In genomic region chr2:63780483-63781155, GRCh38 we compare ENCODE assay signal across 24 cellular contexts.
DNase-seq lines count a peak whose midpoint lies in the region; ATAC-seq and TF ChIP-seq lines count a peak whose summit lies in the region.
"Had no signal": no experiment of that assay in that cellular context is flagged by ENCODE, and none has a peak within 500 bp of the region (broad histone marks: within the 10 kb centered on the region; RNA-seq: fewer than 3 reads in every experiment).

No MANE protein-coding gene starts in this region.

- H3K9me3 ChIP-seq in H9 (ENCODE audit: control insufficient read depth, low read depth, low read length) (no peaks in the 10 kb centered on the region), upper lobe of right lung (no peaks in the 10 kb centered on the region)
- H3K9me3 ChIP-seq: esophagus muscularis mucosa, HAP-1, pancreas had no signal

- H4K5ac ChIP-seq in H9 (ENCODE audit: insufficient read length, low read depth, low read length), result no peak overlapping the region

- no peak overlapping the region for H2BK20ac ChIP-seq in H9 (ENCODE audit: low read depth, low read length, poor library complexity, severe bottlenecking)

- H3K4ac ChIP-seq in H9 (ENCODE audit: low read depth, low read length), result no peak overlapping the region

- no peak overlapping the region for H3K14ac ChIP-seq in H9 (ENCODE audit: insufficient read depth, low read length)

- H3K4me1 Mint-ChIP-seq in H9 (peaks cover 50 to 57% of the 10 kb centered on the region in 2 experiments), chondrocyte (ENCODE audit: low read depth) (peaks cover 5% of the 10 kb centered on the region)
- H3K4me1 Mint-ChIP-seq: activated CD4-positive, alpha-beta T cell treated with anti-CD3 and anti-CD28 coated beads, Interleukin-2, amount 10 ng/mL, durations not matched to agents 24 days and 14 days; activated CD8-positive, alpha-beta memory T cell treated with anti-CD3 and anti-CD28 coated beads, Interleukin-2, amount 10 ng/mL, durations not matched to agents 7 days and 5 days; natural killer cell had no signal

- H2BK12ac ChIP-seq in H9 (ENCODE audit: insufficient read length, low read depth, low read length), result peak overlapping the region; percentile 59

- H3K27me3 Mint-ChIP-seq in H9 (ENCODE audit: low read depth), result no peaks in the 10 kb centered on the region; the same call in 1 of the 2 replicates
- H3K27me3 Mint-ChIP-seq in chondrocyte (ENCODE audit: low read depth), result no peaks in the 10 kb centered on the region

- peak overlapping the region; percentile 35 for H3K4me2 ChIP-seq in H9 (ENCODE audit: insufficient read depth, insufficient read length, low read length)
- H3K4me2 ChIP-seq: KMS-11 had no signal

- no peak overlapping the region for H2BK15ac ChIP-seq in H9 (ENCODE audit: low read depth, low read length)

- H3K36me3 ChIP-seq in ACC112 (ENCODE audit: insufficient read depth, low read length) (no peaks in the 10 kb centered on the region), upper lobe of right lung (no peaks in the 10 kb centered on the region)
- H3K36me3 ChIP-seq: esophagus muscularis mucosa, HAP-1, pancreas had no signal

- peak overlapping the region; percentile 10 to 92 (median 85); a peak in 6 of 7 replicates for H3K27ac Mint-ChIP-seq in H9
- H3K27ac Mint-ChIP-seq in chondrocyte (ENCODE audit: unreplicated experiment), result no peak overlapping the region
- H3K27ac Mint-ChIP-seq: activated CD4-positive, alpha-beta T cell treated with anti-CD3 and anti-CD28 coated beads, Interleukin-2, amount 10 ng/mL, durations not matched to agents 24 days and 14 days; activated CD8-positive, alpha-beta memory T cell treated with anti-CD3 and anti-CD28 coated beads, Interleukin-2, amount 10 ng/mL, durations not matched to agents 7 days and 5 days; activated naive CD8-positive, alpha-beta T cell; effector memory CD8-positive, alpha-beta T cell; natural killer cell had no signal

- DNase-seq in H9, result no peak
- no peak for DNase-seq in chondrocyte (ENCODE audit: low spot score)
- DNase-seq in medulla oblongata (ENCODE audit: extremely low spot score), result peak; percentile 54
- DNase-seq in GF-D8 (lab: John Stamatoyannopoulos, UW), result no peak
- no peak for DNase-seq in upper lobe of right lung
- DNase-seq in activated CD4-positive, CD25-positive, alpha-beta regulatory T cell treated with anti-CD3 and anti-CD28 coated beads, Interleukin-2, amount 50 U/mL, for 72 hours, result no peak
- DNase-seq in cortex of kidney (lab: John Stamatoyannopoulos, UW), result no peak
- DNase-seq: activated CD4-positive, alpha-beta T cell treated with anti-CD3 and anti-CD28 coated beads, Interleukin-2, amount 10 ng/mL, durations not matched to agents 24 days and 14 days; activated CD8-positive, alpha-beta memory T cell treated with anti-CD3 and anti-CD28 coated beads, Interleukin-2, amount 10 ng/mL, durations not matched to agents 7 days and 5 days; cerebellar nuclear complex; effector memory CD8-positive, alpha-beta T cell; MV-4-11; natural killer cell; NCI-H1694 treated with DMSO at 0.1 percent for 48 hours; NCI-H2227 treated with DMSO at 0.1 percent for 48 hours; OCI-M1; pancreas; SIG-M5 had no signal

- no peak overlapping the region for H3K18ac ChIP-seq in H9 (ENCODE audit: insufficient read length, low read depth, low read length)

- H3K56ac ChIP-seq in H9 (ENCODE audit: insufficient read length, low read depth, low read length), result no peak overlapping the region

- intact Hi-C loops in upper lobe of right lung (cut with DNase I), result no loop called here

- no peaks in the 10 kb centered on the region for H3K23me2 ChIP-seq in H9 (ENCODE audit: insufficient read length, low read depth, low read length, poor library complexity, severe bottlenecking)

- H3K9ac ChIP-seq in H9 (ENCODE audit: extremely low read depth, insufficient read length, low read length), result no peak overlapping the region
- H3K9ac ChIP-seq: KMS-11 had no signal

- no peak overlapping the region for H4K91ac ChIP-seq in H9 (ENCODE audit: insufficient read length, low read depth, low read length)

- H4K20me1 ChIP-seq in H9 (ENCODE audit: control insufficient read depth, insufficient read depth, insufficient read length), result no peaks in the 10 kb centered on the region

- H3K79me2 ChIP-seq in ACC112 (ENCODE audit: control insufficient read depth, insufficient read depth, low read length, unreplicated experiment) (no peaks in the 10 kb centered on the region), H9 (ENCODE audit: insufficient read depth, low read length) (no peaks in the 10 kb centered on the region)

- H3K4me3 ChIP-seq in ACC112 (ENCODE audit: low read depth, low read length) (no peak overlapping the region), upper lobe of right lung (no peak overlapping the region)
- H3K4me3 ChIP-seq: esophagus muscularis mucosa, HAP-1, pancreas had no signal

- H3K23ac ChIP-seq in H9 (ENCODE audit: insufficient read length, low read depth, low read length), result no peak overlapping the region

- TF ChIP-seq CTCF in H9 (conservative IDR thresholded peaks at IDR 0.05) (no peak), chondrocyte (IDR thresholded peaks at IDR 0.05) (peak; percentile 20), upper lobe of right lung (IDR thresholded peaks at IDR 0.05) (no peak)

- H3T11ph ChIP-seq in H9 (ENCODE audit: low read length), result no peak overlapping the region

- H4K8ac ChIP-seq in H9 (replicated peaks; ENCODE audit: insufficient read length, low read depth, low read length), result no peak overlapping the region

- H3K9me3 Mint-ChIP-seq in H9, result no peaks in the 10 kb centered on the region
- peaks cover 5% of the 10 kb centered on the region for H3K9me3 Mint-ChIP-seq in chondrocyte (ENCODE audit: low read depth)
- H3K9me3 Mint-ChIP-seq: effector memory CD8-positive, alpha-beta T cell had no signal

- H3K4me3 Mint-ChIP-seq in H9 (peak overlapping the region in 1 of 2 experiments; percentile 2; a peak in 2 of 5 replicates), chondrocyte (ENCODE audit: unreplicated experiment) (no peak overlapping the region)
- H3K4me3 Mint-ChIP-seq: activated CD4-positive, alpha-beta T cell treated with anti-CD3 and anti-CD28 coated beads, Interleukin-2, amount 10 ng/mL, durations not matched to agents 24 days and 14 days; activated CD8-positive, alpha-beta memory T cell treated with anti-CD3 and anti-CD28 coated beads, Interleukin-2, amount 10 ng/mL, durations not matched to agents 7 days and 5 days; activated naive CD8-positive, alpha-beta T cell; effector memory CD8-positive, alpha-beta T cell; natural killer cell had no signal

- no peaks in the 10 kb centered on the region; a peak in 1 of 7 replicates for H3K36me3 Mint-ChIP-seq in H9 (ENCODE audit: insufficient read depth in 1 of 3, low read depth in 3 of 3)
- no peaks in the 10 kb centered on the region for H3K36me3 Mint-ChIP-seq in chondrocyte (ENCODE audit: low read depth)
- H3K36me3 Mint-ChIP-seq: activated CD8-positive, alpha-beta memory T cell treated with anti-CD3 and anti-CD28 coated beads, Interleukin-2, amount 10 ng/mL, durations not matched to agents 7 days and 5 days; natural killer cell had no signal

- H2BK120ac ChIP-seq in H9 (ENCODE audit: low read depth, low read length, poor library complexity, severe bottlenecking), result peak overlapping the region; percentile 36

- no peak for ATAC-seq in upper lobe of right lung
- ATAC-seq: activated CD8-positive, alpha-beta memory T cell treated with anti-CD3 and anti-CD28 coated beads, Interleukin-2, amount 10 ng/mL, durations not matched to agents 7 days and 5 days; effector memory CD8-positive, alpha-beta T cell; natural killer cell; pancreas had no signal

- H2AK5ac ChIP-seq in H9 (ENCODE audit: insufficient read length, low read length), result peak overlapping the region; percentile 90

- peaks cover 4% of the 10 kb centered on the region for H3K4me1 ChIP-seq in ACC112 (ENCODE audit: control insufficient read depth, insufficient read depth, low read length, unreplicated experiment)
- H3K4me1 ChIP-seq in H9 (ENCODE audit: insufficient read depth, low read length), result peaks cover 13% of the 10 kb centered on the region; the same call in 1 of the 2 replicates
- no peaks in the 10 kb centered on the region for H3K4me1 ChIP-seq in upper lobe of right lung
- H3K4me1 ChIP-seq: esophagus muscularis mucosa, HAP-1, pancreas had no signal

- H3K27me3 ChIP-seq in ACC112 (ENCODE audit: insufficient read depth, low read length) (no peaks in the 10 kb centered on the region), H9 (ENCODE audit: insufficient read depth, low read length) (no peaks in the 10 kb centered on the region), upper lobe of right lung (no peaks in the 10 kb centered on the region)
- H3K27me3 ChIP-seq: esophagus muscularis mucosa, pancreas had no signal

- H2AFZ ChIP-seq in ACC112 (ENCODE audit: low read length, unreplicated experiment) (peak overlapping the region; percentile 51), H9 (ENCODE audit: low read length) (no peak overlapping the region)

- WGBS in H9 (ENCODE audit: extremely low coverage, insufficient read length, low lambda C conversion rate), result no CpG with 5 or more reads among the region's 3 CpGs

- H2BK5ac ChIP-seq in H9 (ENCODE audit: insufficient read length, low read length), result no peak overlapping the region

- H3K27ac ChIP-seq in ACC112 (ENCODE audit: low read depth, low read length) (no peak overlapping the region), H9 (ENCODE audit: insufficient read length, low read depth, low read length) (peak overlapping the region; percentile 80), upper lobe of right lung (no peak overlapping the region)
- H3K27ac ChIP-seq: C4-2B, esophagus muscularis mucosa, KMS-11, pancreas had no signal

- no peaks in the 10 kb centered on the region for H3K79me1 ChIP-seq in H9 (ENCODE audit: insufficient read depth, low read depth, low read length, poor library complexity, severe bottlenecking)
